Comparison of ENCODE assay signal across 1 cellular context in the genomic region with DNA sequence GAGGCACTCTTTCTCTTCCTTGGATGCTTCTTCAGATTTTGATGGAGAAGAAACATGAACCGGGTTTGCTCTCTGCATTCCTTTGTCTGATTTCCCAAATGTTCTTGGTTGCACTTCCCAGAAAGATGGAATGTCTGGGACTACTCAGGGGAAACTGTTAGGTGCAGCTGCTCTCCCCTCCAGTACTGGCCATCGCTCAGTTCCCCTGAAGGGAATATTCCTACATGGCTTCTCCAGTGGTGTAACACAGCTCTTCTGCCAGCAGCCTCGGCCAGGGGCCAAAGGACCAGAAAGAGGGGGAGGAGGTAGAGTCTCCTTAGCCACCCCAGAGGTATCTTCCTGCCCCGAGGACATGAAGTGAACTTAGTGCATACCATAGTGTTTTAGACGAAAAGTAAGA.
TF ChIP-seq lines count a peak whose summit lies in the region.

No MANE protein-coding gene starts in this region.

TF ChIP-seq in GM23338, 12 proteins besides CTCF, POLR2A, EP300 and RAD21:
- TF ChIP-seq, protein P1, sequence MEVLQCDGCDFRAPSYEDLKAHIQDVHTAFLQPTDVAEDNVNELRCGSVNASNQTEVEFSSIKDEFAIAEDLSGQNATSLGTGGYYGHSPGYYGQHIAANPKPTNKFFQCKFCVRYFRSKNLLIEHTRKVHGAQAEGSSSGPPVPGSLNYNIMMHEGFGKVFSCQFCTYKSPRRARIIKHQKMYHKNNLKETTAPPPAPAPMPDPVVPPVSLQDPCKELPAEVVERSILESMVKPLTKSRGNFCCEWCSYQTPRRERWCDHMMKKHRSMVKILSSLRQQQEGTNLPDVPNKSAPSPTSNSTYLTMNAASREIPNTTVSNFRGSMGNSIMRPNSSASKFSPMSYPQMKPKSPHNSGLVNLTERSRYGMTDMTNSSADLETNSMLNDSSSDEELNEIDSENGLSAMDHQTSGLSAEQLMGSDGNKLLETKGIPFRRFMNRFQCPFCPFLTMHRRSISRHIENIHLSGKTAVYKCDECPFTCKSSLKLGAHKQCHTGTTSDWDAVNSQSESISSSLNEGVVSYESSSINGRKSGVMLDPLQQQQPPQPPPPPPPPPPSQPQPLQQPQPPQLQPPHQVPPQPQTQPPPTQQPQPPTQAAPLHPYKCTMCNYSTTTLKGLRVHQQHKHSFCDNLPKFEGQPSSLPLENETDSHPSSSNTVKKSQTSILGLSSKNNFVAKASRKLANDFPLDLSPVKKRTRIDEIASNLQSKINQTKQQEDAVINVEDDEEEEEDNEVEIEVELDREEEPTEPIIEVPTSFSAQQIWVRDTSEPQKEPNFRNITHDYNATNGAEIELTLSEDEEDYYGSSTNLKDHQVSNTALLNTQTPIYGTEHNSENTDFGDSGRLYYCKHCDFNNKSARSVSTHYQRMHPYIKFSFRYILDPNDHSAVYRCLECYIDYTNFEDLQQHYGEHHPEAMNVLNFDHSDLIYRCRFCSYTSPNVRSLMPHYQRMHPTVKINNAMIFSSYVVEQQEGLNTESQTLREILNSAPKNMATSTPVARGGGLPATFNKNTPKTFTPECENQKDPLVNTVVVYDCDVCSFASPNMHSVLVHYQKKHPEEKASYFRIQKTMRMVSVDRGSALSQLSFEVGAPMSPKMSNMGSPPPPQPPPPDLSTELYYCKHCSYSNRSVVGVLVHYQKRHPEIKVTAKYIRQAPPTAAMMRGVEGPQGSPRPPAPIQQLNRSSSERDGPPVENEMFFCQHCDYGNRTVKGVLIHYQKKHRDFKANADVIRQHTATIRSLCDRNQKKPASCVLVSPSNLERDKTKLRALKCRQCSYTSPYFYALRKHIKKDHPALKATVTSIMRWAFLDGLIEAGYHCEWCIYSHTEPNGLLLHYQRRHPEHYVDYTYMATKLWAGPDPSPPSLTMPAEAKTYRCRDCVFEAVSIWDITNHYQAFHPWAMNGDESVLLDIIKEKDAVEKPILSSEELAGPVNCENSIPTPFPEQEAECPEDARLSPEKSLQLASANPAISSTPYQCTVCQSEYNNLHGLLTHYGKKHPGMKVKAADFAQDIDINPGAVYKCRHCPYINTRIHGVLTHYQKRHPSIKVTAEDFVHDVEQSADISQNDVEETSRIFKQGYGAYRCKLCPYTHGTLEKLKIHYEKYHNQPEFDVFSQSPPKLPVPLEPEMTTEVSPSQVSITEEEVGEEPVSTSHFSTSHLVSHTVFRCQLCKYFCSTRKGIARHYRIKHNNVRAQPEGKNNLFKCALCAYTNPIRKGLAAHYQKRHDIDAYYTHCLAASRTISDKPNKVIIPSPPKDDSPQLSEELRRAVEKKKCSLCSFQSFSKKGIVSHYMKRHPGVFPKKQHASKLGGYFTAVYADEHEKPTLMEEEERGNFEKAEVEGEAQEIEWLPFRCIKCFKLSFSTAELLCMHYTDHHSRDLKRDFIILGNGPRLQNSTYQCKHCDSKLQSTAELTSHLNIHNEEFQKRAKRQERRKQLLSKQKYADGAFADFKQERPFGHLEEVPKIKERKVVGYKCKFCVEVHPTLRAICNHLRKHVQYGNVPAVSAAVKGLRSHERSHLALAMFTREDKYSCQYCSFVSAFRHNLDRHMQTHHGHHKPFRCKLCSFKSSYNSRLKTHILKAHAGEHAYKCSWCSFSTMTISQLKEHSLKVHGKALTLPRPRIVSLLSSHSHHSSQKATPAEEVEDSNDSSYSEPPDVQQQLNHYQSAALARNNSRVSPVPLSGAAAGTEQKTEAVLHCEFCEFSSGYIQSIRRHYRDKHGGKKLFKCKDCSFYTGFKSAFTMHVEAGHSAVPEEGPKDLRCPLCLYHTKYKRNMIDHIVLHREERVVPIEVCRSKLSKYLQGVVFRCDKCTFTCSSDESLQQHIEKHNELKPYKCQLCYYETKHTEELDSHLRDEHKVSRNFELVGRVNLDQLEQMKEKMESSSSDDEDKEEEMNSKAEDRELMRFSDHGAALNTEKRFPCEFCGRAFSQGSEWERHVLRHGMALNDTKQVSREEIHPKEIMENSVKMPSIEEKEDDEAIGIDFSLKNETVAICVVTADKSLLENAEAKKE (CRISPR knock-in tag; IDR thresholded peaks at IDR 0.05): no peak
- TF ChIP-seq JUNB (IDR thresholded peaks at IDR 0.05; ENCODE audit: unreplicated experiment): no peak
- no peak for TF ChIP-seq NANOG (IDR thresholded peaks at IDR 0.05; ENCODE audit: borderline replicate concordance)
- TF ChIP-seq EZH2 (IDR thresholded peaks at IDR 0.05; ENCODE audit: low read depth, unreplicated experiment): no peak
- TF ChIP-seq EZH2phosphoT487 (IDR thresholded peaks at IDR 0.05; ENCODE audit: unreplicated experiment): no peak
- no peak for TF ChIP-seq ZNF331 (CRISPR knock-in tag; IDR thresholded peaks at IDR 0.05; ENCODE audit: low read depth)
- no peak for TF ChIP-seq POLR2AphosphoS5 (IDR thresholded peaks at IDR 0.05; ENCODE audit: low read depth)
- TF ChIP-seq, protein P2, sequence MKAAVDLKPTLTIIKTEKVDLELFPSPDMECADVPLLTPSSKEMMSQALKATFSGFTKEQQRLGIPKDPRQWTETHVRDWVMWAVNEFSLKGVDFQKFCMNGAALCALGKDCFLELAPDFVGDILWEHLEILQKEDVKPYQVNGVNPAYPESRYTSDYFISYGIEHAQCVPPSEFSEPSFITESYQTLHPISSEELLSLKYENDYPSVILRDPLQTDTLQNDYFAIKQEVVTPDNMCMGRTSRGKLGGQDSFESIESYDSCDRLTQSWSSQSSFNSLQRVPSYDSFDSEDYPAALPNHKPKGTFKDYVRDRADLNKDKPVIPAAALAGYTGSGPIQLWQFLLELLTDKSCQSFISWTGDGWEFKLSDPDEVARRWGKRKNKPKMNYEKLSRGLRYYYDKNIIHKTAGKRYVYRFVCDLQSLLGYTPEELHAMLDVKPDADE (IDR thresholded peaks at IDR 0.05): no peak
- TF ChIP-seq, protein P3, sequence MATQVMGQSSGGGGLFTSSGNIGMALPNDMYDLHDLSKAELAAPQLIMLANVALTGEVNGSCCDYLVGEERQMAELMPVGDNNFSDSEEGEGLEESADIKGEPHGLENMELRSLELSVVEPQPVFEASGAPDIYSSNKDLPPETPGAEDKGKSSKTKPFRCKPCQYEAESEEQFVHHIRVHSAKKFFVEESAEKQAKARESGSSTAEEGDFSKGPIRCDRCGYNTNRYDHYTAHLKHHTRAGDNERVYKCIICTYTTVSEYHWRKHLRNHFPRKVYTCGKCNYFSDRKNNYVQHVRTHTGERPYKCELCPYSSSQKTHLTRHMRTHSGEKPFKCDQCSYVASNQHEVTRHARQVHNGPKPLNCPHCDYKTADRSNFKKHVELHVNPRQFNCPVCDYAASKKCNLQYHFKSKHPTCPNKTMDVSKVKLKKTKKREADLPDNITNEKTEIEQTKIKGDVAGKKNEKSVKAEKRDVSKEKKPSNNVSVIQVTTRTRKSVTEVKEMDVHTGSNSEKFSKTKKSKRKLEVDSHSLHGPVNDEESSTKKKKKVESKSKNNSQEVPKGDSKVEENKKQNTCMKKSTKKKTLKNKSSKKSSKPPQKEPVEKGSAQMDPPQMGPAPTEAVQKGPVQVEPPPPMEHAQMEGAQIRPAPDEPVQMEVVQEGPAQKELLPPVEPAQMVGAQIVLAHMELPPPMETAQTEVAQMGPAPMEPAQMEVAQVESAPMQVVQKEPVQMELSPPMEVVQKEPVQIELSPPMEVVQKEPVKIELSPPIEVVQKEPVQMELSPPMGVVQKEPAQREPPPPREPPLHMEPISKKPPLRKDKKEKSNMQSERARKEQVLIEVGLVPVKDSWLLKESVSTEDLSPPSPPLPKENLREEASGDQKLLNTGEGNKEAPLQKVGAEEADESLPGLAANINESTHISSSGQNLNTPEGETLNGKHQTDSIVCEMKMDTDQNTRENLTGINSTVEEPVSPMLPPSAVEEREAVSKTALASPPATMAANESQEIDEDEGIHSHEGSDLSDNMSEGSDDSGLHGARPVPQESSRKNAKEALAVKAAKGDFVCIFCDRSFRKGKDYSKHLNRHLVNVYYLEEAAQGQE (IDR thresholded peaks at IDR 0.05; ENCODE audit: unreplicated experiment): no peak
- TF ChIP-seq CREB1 (CRISPR knock-in tag; IDR thresholded peaks at IDR 0.05; ENCODE audit: low read depth): no peak
- no peak for TF ChIP-seq STAT1 (IDR thresholded peaks at IDR 0.05; ENCODE audit: unreplicated experiment)
- TF ChIP-seq ZNF114 (CRISPR knock-in tag; IDR thresholded peaks at IDR 0.05): no peak
